ENCODE assay signal across 8 cellular contexts in the genomic region with DNA sequence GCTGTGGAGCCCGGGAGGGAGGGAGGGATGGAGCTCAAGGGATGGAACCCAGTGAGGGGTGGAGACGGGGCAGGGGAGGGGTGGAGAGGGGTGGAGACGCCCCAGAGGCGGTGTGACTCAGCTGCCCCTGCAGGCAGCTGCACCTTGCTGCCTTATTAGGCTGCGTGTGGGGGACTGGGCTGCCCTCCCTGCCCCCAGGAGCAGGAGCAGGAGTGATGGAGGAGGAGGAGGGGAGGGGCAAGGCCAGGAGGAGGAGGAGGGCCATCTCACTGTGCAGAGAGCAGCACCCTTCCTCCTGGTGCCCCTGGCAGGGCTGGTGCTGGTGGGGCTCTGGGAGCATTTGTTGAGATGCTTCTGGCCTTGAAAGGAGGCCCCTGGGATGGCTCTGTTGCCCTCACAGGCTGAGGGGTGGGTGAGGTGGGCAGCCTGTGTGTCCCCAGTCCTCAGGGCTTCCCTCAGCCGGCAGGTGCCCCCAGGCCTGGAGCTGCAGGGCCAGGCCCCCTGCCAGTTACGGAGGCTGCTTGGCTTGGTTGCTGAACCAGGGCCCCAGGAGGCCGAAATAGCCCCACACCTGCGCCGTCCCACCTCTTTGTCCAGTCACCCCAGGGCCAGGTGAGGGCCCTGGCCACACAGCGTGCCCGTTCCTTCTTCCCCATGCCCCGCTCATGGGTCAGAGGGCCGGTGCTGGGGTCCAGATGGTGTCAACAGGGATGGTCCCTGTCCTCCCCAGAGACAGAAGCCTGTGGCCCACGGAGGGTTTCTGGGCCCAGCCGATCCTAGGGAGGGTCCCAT. TPM values are rescaled to one million over a fixed set of nuclear protein-coding genes. Genes with fewer than 3 reads are reported as not detected.
DNase-seq lines count a peak whose midpoint lies in the region; TF ChIP-seq lines count a peak whose summit lies in the region.

No MANE protein-coding gene starts in this region.

- no peaks in the 10 kb centered on the region for H3K9me3 ChIP-seq in BLaER1 treated with 17β-estradiol and CSF1 and Interleukin-3, amounts not matched to agents 10 nM and 100 nM (replicated peaks in 1 of 11)
- H3K9me3 ChIP-seq in neural progenitor cell (ENCODE audit: low read depth), result no peaks in the 10 kb centered on the region
- H3K9me3 ChIP-seq in CD8-positive, alpha-beta memory T cell (ENCODE audit: low read length), result no peaks in the 10 kb centered on the region

- peaks cover 52% of the 10 kb centered on the region for H3K79me2 ChIP-seq in neural progenitor cell (ENCODE audit: low read depth)

- peaks cover 29% of the 10 kb centered on the region for H3K4me1 Mint-ChIP-seq in neural progenitor cell
- peaks cover 17% of the 10 kb centered on the region for H3K4me1 Mint-ChIP-seq in activated T-helper 1 cell treated with anti-CD3 and anti-CD28 coated beads, Interleukin-12 subunit alpha, Interleukin-12 subunit beta, Interleukin-2, Interleukin-4 antibody, amounts not matched to agents 30 ng/mL and 10 ng/mL and 1 ng/mL, durations not matched to agents 14 hours and 24 hours and 36 hours (ENCODE audit: low read depth)
- peaks cover 36 to 47% (median 37%) of the 10 kb centered on the region in 3 donors for H3K4me1 Mint-ChIP-seq in CD8-positive, alpha-beta memory T cell

- no peak overlapping the region for H3K4me3 Mint-ChIP-seq in neural progenitor cell
- H3K4me3 Mint-ChIP-seq in activated T-helper 1 cell treated with anti-CD3 and anti-CD28 coated beads, Interleukin-12 subunit alpha, Interleukin-12 subunit beta, Interleukin-2, Interleukin-4 antibody, amounts not matched to agents 30 ng/mL and 10 ng/mL and 1 ng/mL, durations not matched to agents 14 hours and 24 hours and 36 hours, result no peak overlapping the region
- H3K4me3 Mint-ChIP-seq in CD8-positive, alpha-beta memory T cell, result peak overlapping the region in 1 of 7 donors; percentile 85

- no peaks in the 10 kb centered on the region for H3K27me3 ChIP-seq in BLaER1 treated with 17β-estradiol and CSF1 and Interleukin-3, amounts not matched to agents 10 nM and 100 nM
- H3K27me3 ChIP-seq in neural progenitor cell, result no peaks in the 10 kb centered on the region
- no peaks in the 10 kb centered on the region for H3K27me3 ChIP-seq in CD8-positive, alpha-beta memory T cell (ENCODE audit: insufficient read depth, low read length, poor library complexity, severe bottlenecking)

- H3K9me3 Mint-ChIP-seq in neural progenitor cell, result no peaks in the 10 kb centered on the region
- no peaks in the 10 kb centered on the region for H3K9me3 Mint-ChIP-seq in activated T-helper 1 cell treated with anti-CD3 and anti-CD28 coated beads, Interleukin-12 subunit alpha, Interleukin-12 subunit beta, Interleukin-2, Interleukin-4 antibody, amounts not matched to agents 30 ng/mL and 10 ng/mL and 1 ng/mL, durations not matched to agents 14 hours and 24 hours and 36 hours
- no peaks in the 10 kb centered on the region for H3K9me3 Mint-ChIP-seq in CD8-positive, alpha-beta memory T cell

- CTCF ChIA-PET in CD8-positive, alpha-beta memory T cell (lab: Charles Lee), result interaction anchor here (0.7 to 1.2 kb wide), 2 partner anchors 9 to 751 kb away, joined by 3 read pairs; a partner anchor contains a TSS

- H3K36me3 Mint-ChIP-seq in neural progenitor cell, result no peaks in the 10 kb centered on the region
- peaks cover under 1% of the 10 kb centered on the region for H3K36me3 Mint-ChIP-seq in activated T-helper 1 cell treated with anti-CD3 and anti-CD28 coated beads, Interleukin-12 subunit alpha, Interleukin-12 subunit beta, Interleukin-2, Interleukin-4 antibody, amounts not matched to agents 30 ng/mL and 10 ng/mL and 1 ng/mL, durations not matched to agents 14 hours and 24 hours and 36 hours (ENCODE audit: low read depth)
- peaks cover 0 to 35% (median 0%) of the 10 kb centered on the region in 3 donors for H3K36me3 Mint-ChIP-seq in CD8-positive, alpha-beta memory T cell

- intact Hi-C loops in activated T-helper 1 cell treated with anti-CD3 and anti-CD28 coated beads, Interleukin-12 subunit alpha, Interleukin-12 subunit beta, Interleukin-2, Interleukin-4 antibody, amounts not matched to agents 30 ng/mL and 10 ng/mL and 1 ng/mL, durations not matched to agents 14 hours and 24 hours and 36 hours (cut with micrococcal nuclease), result no loop called here

- DNase-seq in NCI-H2196 (lab: John Stamatoyannopoulos, UW; ENCODE audit: unreplicated experiment) (peak; percentile 68), epithelial cell of esophagus (ENCODE audit: low read depth) (peak; percentile 61), neural progenitor cell (ENCODE audit: low spot score) (peak; percentile 41)
- no peak for DNase-seq in activated T-helper 1 cell treated with anti-CD3 and anti-CD28 coated beads, Interleukin-12 subunit alpha, Interleukin-12 subunit beta, Interleukin-2, Interleukin-4 antibody, amounts not matched to agents 30 ng/mL and 10 ng/mL and 1 ng/mL, durations not matched to agents 14 hours and 24 hours and 36 hours (ENCODE audit: low spot score)
- DNase-seq in NK-92 treated with Interleukin-12 subunit alpha and Interleukin-12 subunit beta, amount 100 ng/mL, for 24 hours (lab: John Stamatoyannopoulos, UW), result no peak
- DNase-seq in stimulated activated naive CD4-positive, alpha-beta T cell (lab: John Stamatoyannopoulos, UW), result no peak
- no peak for DNase-seq in CD8-positive, alpha-beta memory T cell

- peak overlapping the region; percentile 90 to 99 (median 97) for H3K4me2 ChIP-seq in BLaER1 treated with 17β-estradiol and CSF1 and Interleukin-3, amounts not matched to agents 10 nM and 100 nM
- H3K4me2 ChIP-seq in neural progenitor cell, result no peak overlapping the region

- TF ChIP-seq CTCF in epithelial cell of esophagus (IDR thresholded peaks at IDR 0.05; ENCODE audit: insufficient read depth, low read depth, low read length, missing control alignments) (no peak), neural progenitor cell (IDR thresholded peaks at IDR 0.05) (no peak)

- H3K27me3 Mint-ChIP-seq in neural progenitor cell (ENCODE audit: insufficient read depth, low read depth), result no peaks in the 10 kb centered on the region
- H3K27me3 Mint-ChIP-seq in activated T-helper 1 cell treated with anti-CD3 and anti-CD28 coated beads, Interleukin-12 subunit alpha, Interleukin-12 subunit beta, Interleukin-2, Interleukin-4 antibody, amounts not matched to agents 30 ng/mL and 10 ng/mL and 1 ng/mL, durations not matched to agents 14 hours and 24 hours and 36 hours (ENCODE audit: insufficient read depth), result no peaks in the 10 kb centered on the region
- H3K27me3 Mint-ChIP-seq in CD8-positive, alpha-beta memory T cell, result no peaks in the 10 kb centered on the region

- POLR2A ChIA-PET in CD8-positive, alpha-beta memory T cell (lab: Charles Lee), result interaction anchor here (1.7 kb wide), 1 partner anchor 14 kb away, joined by 6 read pairs; a partner anchor contains a TSS

- peak overlapping the region in 10 of 11 experiments; percentile 1 to 75 (median 55); a peak in 16 of 22 replicates for H3K9ac ChIP-seq in BLaER1 treated with 17β-estradiol and CSF1 and Interleukin-3, amounts not matched to agents 10 nM and 100 nM
- H3K9ac ChIP-seq in neural progenitor cell, result no peak overlapping the region

- peaks cover 89 to 100% (median 97%) of the 10 kb centered on the region in 11 experiments for H4K20me1 ChIP-seq in BLaER1 treated with 17β-estradiol and CSF1 and Interleukin-3, amounts not matched to agents 10 nM and 100 nM
- H4K20me1 ChIP-seq in neural progenitor cell (ENCODE audit: low read depth), result peaks cover 80% of the 10 kb centered on the region

- H3K36me3 ChIP-seq in BLaER1 treated with 17β-estradiol and CSF1 and Interleukin-3, amounts not matched to agents 10 nM and 100 nM, result peaks cover 21 to 62% (median 32%) of the 10 kb centered on the region in 11 experiments
- no peaks in the 10 kb centered on the region for H3K36me3 ChIP-seq in neural progenitor cell
- no peaks in the 10 kb centered on the region for H3K36me3 ChIP-seq in CD8-positive, alpha-beta memory T cell (ENCODE audit: insufficient read depth, low read length)

- H3K4me1 ChIP-seq in BLaER1 treated with 17β-estradiol and CSF1 and Interleukin-3, amounts not matched to agents 10 nM and 100 nM, result peaks cover 87 to 100% (median 99%) of the 10 kb centered on the region in 10 experiments
- peaks cover 13% of the 10 kb centered on the region for H3K4me1 ChIP-seq in neural progenitor cell
- peaks cover 46% of the 10 kb centered on the region for H3K4me1 ChIP-seq in CD8-positive, alpha-beta memory T cell (ENCODE audit: insufficient read depth, low read length)

- H3K27ac ChIP-seq in BLaER1 treated with 17β-estradiol and CSF1 and Interleukin-3, amounts not matched to agents 10 nM and 100 nM, result peak overlapping the region in 7 of 11 experiments; percentile 15 to 80 (median 22); a peak in 10 of 22 replicates
- no peak overlapping the region for H3K27ac ChIP-seq in neural progenitor cell
- H3K27ac ChIP-seq in CD8-positive, alpha-beta memory T cell (ENCODE audit: low read depth, low read length), result no peak overlapping the region

- H3F3A ChIP-seq in neural progenitor cell (ENCODE audit: low read depth), result no peaks in the 10 kb centered on the region

- peak overlapping the region in 4 of 10 experiments; percentile 14 to 32 (median 23); a peak in 4 of 20 replicates for H3K4me3 ChIP-seq in BLaER1 treated with 17β-estradiol and CSF1 and Interleukin-3, amounts not matched to agents 10 nM and 100 nM
- no peak overlapping the region for H3K4me3 ChIP-seq in epithelial cell of esophagus (ENCODE audit: low read length)
- no peak overlapping the region for H3K4me3 ChIP-seq in neural progenitor cell
- no peak overlapping the region for H3K4me3 ChIP-seq in CD8-positive, alpha-beta memory T cell (ENCODE audit: low read length)

- no peak overlapping the region for H2AFZ ChIP-seq in neural progenitor cell (replicated peaks)

- H3K27ac Mint-ChIP-seq in neural progenitor cell, result no peak overlapping the region
- no peak overlapping the region for H3K27ac Mint-ChIP-seq in activated T-helper 1 cell treated with anti-CD3 and anti-CD28 coated beads, Interleukin-12 subunit alpha, Interleukin-12 subunit beta, Interleukin-2, Interleukin-4 antibody, amounts not matched to agents 30 ng/mL and 10 ng/mL and 1 ng/mL, durations not matched to agents 14 hours and 24 hours and 36 hours
- H3K27ac Mint-ChIP-seq in CD8-positive, alpha-beta memory T cell, result peak overlapping the region in 1 of 8 donors; percentile 97

RNA-seq across cellular contexts. Expression of a gene that starts 9.5 kb away (rescaled TPM):
- 11.1 and 30.2 TPM in 2 replicates for total RNA-seq in neural progenitor cell (ENCODE audit: low replicate concordance)
- total RNA-seq in activated T-helper 1 cell treated with anti-CD3 and anti-CD28 coated beads, Interleukin-12 subunit alpha, Interleukin-12 subunit beta, Interleukin-2, Interleukin-4 antibody, amounts not matched to agents 30 ng/mL and 10 ng/mL and 1 ng/mL, durations not matched to agents 14 hours and 24 hours and 36 hours, result 70.8 and 76.4 TPM in 2 replicates
- 10 to 100 TPM; 79.6 to 84.1 TPM for total RNA-seq in CD8-positive, alpha-beta memory T cell
- polyA plus RNA-seq in CD8-positive, alpha-beta memory T cell, result 85.6 TPM

RNA-seq across cellular contexts. Expression of a gene that starts 14.0 kb away (rescaled TPM):
- total RNA-seq in neural progenitor cell (ENCODE audit: low replicate concordance), result 87.6 and 181 TPM in 2 replicates
- 236 and 247 TPM in 2 replicates for total RNA-seq in activated T-helper 1 cell treated with anti-CD3 and anti-CD28 coated beads, Interleukin-12 subunit alpha, Interleukin-12 subunit beta, Interleukin-2, Interleukin-4 antibody, amounts not matched to agents 30 ng/mL and 10 ng/mL and 1 ng/mL, durations not matched to agents 14 hours and 24 hours and 36 hours
- total RNA-seq in CD8-positive, alpha-beta memory T cell, result 100 to 1,000 TPM; 176 to 189 TPM
- 107 TPM for polyA plus RNA-seq in CD8-positive, alpha-beta memory T cell

RNA-seq across cellular contexts. Expression of a gene that starts 53.2 kb away (rescaled TPM):
- total RNA-seq in neural progenitor cell (ENCODE audit: low replicate concordance), result 0.34 TPM in 1 of 2 replicates, not detected in the other
- total RNA-seq in activated T-helper 1 cell treated with anti-CD3 and anti-CD28 coated beads, Interleukin-12 subunit alpha, Interleukin-12 subunit beta, Interleukin-2, Interleukin-4 antibody, amounts not matched to agents 30 ng/mL and 10 ng/mL and 1 ng/mL, durations not matched to agents 14 hours and 24 hours and 36 hours, result not detected in 2 replicates
- not detected for total RNA-seq in CD8-positive, alpha-beta memory T cell
- not detected for polyA plus RNA-seq in CD8-positive, alpha-beta memory T cell

RNA-seq across cellular contexts. Expression of a gene that starts 53.7 kb away (rescaled TPM):
- total RNA-seq in neural progenitor cell (ENCODE audit: low replicate concordance), result 0.11 and 0.99 TPM in 2 replicates
- 5.3 and 6.4 TPM in 2 replicates for total RNA-seq in activated T-helper 1 cell treated with anti-CD3 and anti-CD28 coated beads, Interleukin-12 subunit alpha, Interleukin-12 subunit beta, Interleukin-2, Interleukin-4 antibody, amounts not matched to agents 30 ng/mL and 10 ng/mL and 1 ng/mL, durations not matched to agents 14 hours and 24 hours and 36 hours
- 1 to 10 TPM; 2.6 to 3.4 TPM for total RNA-seq in CD8-positive, alpha-beta memory T cell
- polyA plus RNA-seq in CD8-positive, alpha-beta memory T cell, result 5.7 TPM

Comparison
In these comparisons a context has a peak if more than half of its experiments do, and no peak if none do; other contexts are left out.
1. H3K27ac ChIP-seq: peak in BLaER1 treated with 17β-estradiol and CSF1 and Interleukin-3, amounts not matched to agents 10 nM and 100 nM (7 of 11); none in neural progenitor cell (single experiment) and CD8-positive, alpha-beta memory T cell (single experiment).
2. DNase-seq: peak in NCI-H2196 (single experiment), epithelial cell of esophagus (single experiment) and neural progenitor cell (single experiment); none in activated T-helper 1 cell treated with anti-CD3 and anti-CD28 coated beads, Interleukin-12 subunit alpha, Interleukin-12 subunit beta, Interleukin-2, Interleukin-4 antibody, amounts not matched to agents 30 ng/mL and 10 ng/mL and 1 ng/mL, durations not matched to agents 14 hours and 24 hours and 36 hours (single experiment), NK-92 treated with Interleukin-12 subunit alpha and Interleukin-12 subunit beta, amount 100 ng/mL, for 24 hours (single experiment), stimulated activated naive CD4-positive, alpha-beta T cell (0 of 6) and CD8-positive, alpha-beta memory T cell (0 of 5).